1 cellular context compared by ENCODE assay signal in the genomic region with DNA sequence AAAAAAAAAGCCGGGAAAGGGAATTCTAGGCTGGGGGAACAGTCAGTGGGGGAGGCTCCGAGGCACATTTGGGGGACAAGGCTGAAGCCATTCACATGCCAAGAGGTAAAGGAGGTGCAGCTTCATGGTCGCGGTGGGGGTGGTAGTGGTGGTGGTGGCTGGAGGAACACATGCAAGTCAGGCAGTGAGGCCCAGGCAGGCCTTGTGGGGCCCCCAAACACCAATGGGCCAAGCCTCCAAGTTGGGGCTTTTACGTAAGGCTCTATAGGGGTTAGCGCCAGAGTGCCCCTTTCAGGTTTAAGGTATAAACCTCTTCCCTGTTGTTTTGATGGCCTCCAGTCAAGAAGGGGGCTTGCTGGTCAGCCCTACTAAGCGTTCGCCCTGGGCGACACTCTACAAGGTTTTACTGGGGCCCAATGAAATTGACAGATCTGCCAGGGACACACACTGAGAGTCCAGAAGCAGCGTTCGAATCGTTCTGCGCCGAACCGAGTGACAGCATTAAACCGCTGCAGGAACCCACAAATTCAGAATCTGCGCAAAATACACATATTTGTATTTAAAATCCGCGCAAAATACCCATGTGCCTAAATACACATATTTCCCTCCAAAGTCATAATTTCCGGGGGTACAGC.
TF ChIP-seq lines count a peak whose summit lies in the region.

No MANE protein-coding gene starts in this region.

TF ChIP-seq in HepG2, 621 proteins besides CTCF, POLR2A, EP300 and RAD21 (continued from another document):
- TF ChIP-seq, protein P1, sequence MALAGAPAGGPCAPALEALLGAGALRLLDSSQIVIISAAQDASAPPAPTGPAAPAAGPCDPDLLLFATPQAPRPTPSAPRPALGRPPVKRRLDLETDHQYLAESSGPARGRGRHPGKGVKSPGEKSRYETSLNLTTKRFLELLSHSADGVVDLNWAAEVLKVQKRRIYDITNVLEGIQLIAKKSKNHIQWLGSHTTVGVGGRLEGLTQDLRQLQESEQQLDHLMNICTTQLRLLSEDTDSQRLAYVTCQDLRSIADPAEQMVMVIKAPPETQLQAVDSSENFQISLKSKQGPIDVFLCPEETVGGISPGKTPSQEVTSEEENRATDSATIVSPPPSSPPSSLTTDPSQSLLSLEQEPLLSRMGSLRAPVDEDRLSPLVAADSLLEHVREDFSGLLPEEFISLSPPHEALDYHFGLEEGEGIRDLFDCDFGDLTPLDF (CRISPR knock-in tag; IDR thresholded peaks at IDR 0.05) = no peak
- TF ChIP-seq GTF3A (CRISPR knock-in tag; conservative IDR thresholded peaks at IDR 0.05) = no peak
- TF ChIP-seq ISL2 (CRISPR knock-in tag; IDR thresholded peaks at IDR 0.05) = no peak
- TF ChIP-seq, protein P2, sequence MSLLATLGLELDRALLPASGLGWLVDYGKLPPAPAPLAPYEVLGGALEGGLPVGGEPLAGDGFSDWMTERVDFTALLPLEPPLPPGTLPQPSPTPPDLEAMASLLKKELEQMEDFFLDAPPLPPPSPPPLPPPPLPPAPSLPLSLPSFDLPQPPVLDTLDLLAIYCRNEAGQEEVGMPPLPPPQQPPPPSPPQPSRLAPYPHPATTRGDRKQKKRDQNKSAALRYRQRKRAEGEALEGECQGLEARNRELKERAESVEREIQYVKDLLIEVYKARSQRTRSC (CRISPR knock-in tag; IDR thresholded peaks at IDR 0.05; ENCODE audit: low read depth) = no peak
- 0 out of 2 replicates have a peak, but pooled peaks have one; percentile 76 for TF ChIP-seq CHCHD3 (CRISPR knock-in tag; IDR thresholded peaks at IDR 0.05)
- TF ChIP-seq, protein P3, sequence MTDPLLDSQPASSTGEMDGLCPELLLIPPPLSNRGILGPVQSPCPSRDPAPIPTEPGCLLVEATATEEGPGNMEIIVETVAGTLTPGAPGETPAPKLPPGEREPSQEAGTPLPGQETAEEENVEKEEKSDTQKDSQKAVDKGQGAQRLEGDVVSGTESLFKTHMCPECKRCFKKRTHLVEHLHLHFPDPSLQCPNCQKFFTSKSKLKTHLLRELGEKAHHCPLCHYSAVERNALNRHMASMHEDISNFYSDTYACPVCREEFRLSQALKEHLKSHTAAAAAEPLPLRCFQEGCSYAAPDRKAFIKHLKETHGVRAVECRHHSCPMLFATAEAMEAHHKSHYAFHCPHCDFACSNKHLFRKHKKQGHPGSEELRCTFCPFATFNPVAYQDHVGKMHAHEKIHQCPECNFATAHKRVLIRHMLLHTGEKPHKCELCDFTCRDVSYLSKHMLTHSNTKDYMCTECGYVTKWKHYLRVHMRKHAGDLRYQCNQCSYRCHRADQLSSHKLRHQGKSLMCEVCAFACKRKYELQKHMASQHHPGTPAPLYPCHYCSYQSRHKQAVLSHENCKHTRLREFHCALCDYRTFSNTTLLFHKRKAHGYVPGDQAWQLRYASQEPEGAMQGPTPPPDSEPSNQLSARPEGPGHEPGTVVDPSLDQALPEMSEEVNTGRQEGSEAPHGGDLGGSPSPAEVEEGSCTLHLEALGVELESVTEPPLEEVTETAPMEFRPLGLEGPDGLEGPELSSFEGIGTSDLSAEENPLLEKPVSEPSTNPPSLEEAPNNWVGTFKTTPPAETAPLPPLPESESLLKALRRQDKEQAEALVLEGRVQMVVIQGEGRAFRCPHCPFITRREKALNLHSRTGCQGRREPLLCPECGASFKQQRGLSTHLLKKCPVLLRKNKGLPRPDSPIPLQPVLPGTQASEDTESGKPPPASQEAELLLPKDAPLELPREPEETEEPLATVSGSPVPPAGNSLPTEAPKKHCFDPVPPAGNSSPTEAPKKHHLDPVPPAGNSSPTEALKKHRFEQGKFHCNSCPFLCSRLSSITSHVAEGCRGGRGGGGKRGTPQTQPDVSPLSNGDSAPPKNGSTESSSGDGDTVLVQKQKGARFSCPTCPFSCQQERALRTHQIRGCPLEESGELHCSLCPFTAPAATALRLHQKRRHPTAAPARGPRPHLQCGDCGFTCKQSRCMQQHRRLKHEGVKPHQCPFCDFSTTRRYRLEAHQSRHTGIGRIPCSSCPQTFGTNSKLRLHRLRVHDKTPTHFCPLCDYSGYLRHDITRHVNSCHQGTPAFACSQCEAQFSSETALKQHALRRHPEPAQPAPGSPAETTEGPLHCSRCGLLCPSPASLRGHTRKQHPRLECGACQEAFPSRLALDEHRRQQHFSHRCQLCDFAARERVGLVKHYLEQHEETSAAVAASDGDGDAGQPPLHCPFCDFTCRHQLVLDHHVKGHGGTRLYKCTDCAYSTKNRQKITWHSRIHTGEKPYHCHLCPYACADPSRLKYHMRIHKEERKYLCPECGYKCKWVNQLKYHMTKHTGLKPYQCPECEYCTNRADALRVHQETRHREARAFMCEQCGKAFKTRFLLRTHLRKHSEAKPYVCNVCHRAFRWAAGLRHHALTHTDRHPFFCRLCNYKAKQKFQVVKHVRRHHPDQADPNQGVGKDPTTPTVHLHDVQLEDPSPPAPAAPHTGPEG (CRISPR knock-in tag; IDR thresholded peaks at IDR 0.05) = no peak
- 0 out of 2 replicates have a peak, but pooled peaks have one; percentile 25 for TF ChIP-seq ZNF460 (CRISPR knock-in tag; IDR thresholded peaks at IDR 0.05; ENCODE audit: borderline replicate concordance)
- no peak for TF ChIP-seq CHD4 (IDR thresholded peaks at IDR 0.05; ENCODE audit: borderline replicate concordance, low read length)
- peak; percentile 42 for TF ChIP-seq ZBTB42 (CRISPR knock-in tag; IDR thresholded peaks at IDR 0.05)
- no peak for TF ChIP-seq ZNF10 (CRISPR knock-in tag; IDR thresholded peaks at IDR 0.05; ENCODE audit: borderline replicate concordance, low read depth)
- TF ChIP-seq MEF2D (CRISPR knock-in tag; IDR thresholded peaks at IDR 0.05) = 0 out of 2 replicates have a peak, but pooled peaks have one; percentile 13
